ENCODE assay signal across 24 cellular contexts in genomic region chr4:76760214-76760613, GRCh38.
"Had no signal": no experiment of that assay in that cellular context is flagged by ENCODE, and none has a peak within 500 bp of the region (broad histone marks: within the 10 kb centered on the region; RNA-seq: fewer than 3 reads in every experiment).

No MANE protein-coding gene starts in this region.

- H3K4me3 Mint-ChIP-seq: memory B cell; natural killer cell; stimulated activated effector memory CD8-positive, alpha-beta T cell treated with anti-CD3 and anti-CD28 coated beads, Interleukin-12 subunit alpha, Interleukin-12 subunit beta, amount 100 ng/mL, for 72 hours had no signal

- H3K27ac Mint-ChIP-seq: memory B cell; natural killer cell; stimulated activated effector memory CD8-positive, alpha-beta T cell treated with anti-CD3 and anti-CD28 coated beads, Interleukin-12 subunit alpha, Interleukin-12 subunit beta, amount 100 ng/mL, for 72 hours had no signal

- DNase-seq: caudate nucleus; cerebellar nuclear complex; effector CD4-positive, alpha-beta T cell; foreskin melanocyte; head of caudate nucleus; kidney; natural killer cell; nucleus accumbens; sigmoid colon; stimulated activated CD4-positive, alpha-beta T cell treated with anti-CD3 and anti-CD28 coated beads, Interleukin-2, amount 100 ng/mL, for 24 hours; stimulated activated CD4-positive, alpha-beta T cell treated with anti-CD3 and anti-CD28 coated beads, Interleukin-4, amount 100 ng/mL, for 24 hours; stimulated activated naive CD4-positive, alpha-beta T cell treated with Interleukin-2 at 50 U/mL for 16 hours; substantia nigra; testis; tibial artery; upper lobe of left lung had no signal

- H3K36me3 Mint-ChIP-seq: memory B cell; natural killer cell; stimulated activated effector memory CD8-positive, alpha-beta T cell treated with anti-CD3 and anti-CD28 coated beads, Interleukin-12 subunit alpha, Interleukin-12 subunit beta, amount 100 ng/mL, for 72 hours had no signal

- H3K27me3 ChIP-seq: dorsolateral prefrontal cortex, esophagus muscularis mucosa, right atrium auricular region, sigmoid colon, testis, tibial artery, upper lobe of left lung had no signal

- H3K4me1 Mint-ChIP-seq: memory B cell; natural killer cell; stimulated activated effector memory CD8-positive, alpha-beta T cell treated with anti-CD3 and anti-CD28 coated beads, Interleukin-12 subunit alpha, Interleukin-12 subunit beta, amount 100 ng/mL, for 72 hours had no signal

- H3K4me3 ChIP-seq: dorsolateral prefrontal cortex, esophagus muscularis mucosa, lung, prostate gland, right atrium auricular region, sigmoid colon, testis, tibial artery, upper lobe of left lung had no signal

- H3K9me3 ChIP-seq: esophagus muscularis mucosa, prostate gland, right atrium auricular region, sigmoid colon, testis, tibial artery, upper lobe of left lung had no signal

- H3K4me1 ChIP-seq: prostate gland had no signal

- H3K27ac ChIP-seq: esophagus muscularis mucosa, prostate gland, right atrium auricular region, sigmoid colon, testis, tibial artery, upper lobe of left lung had no signal

- H3K36me3 ChIP-seq: prostate gland had no signal

- H3K9me3 Mint-ChIP-seq: memory B cell; natural killer cell; stimulated activated effector memory CD8-positive, alpha-beta T cell treated with anti-CD3 and anti-CD28 coated beads, Interleukin-12 subunit alpha, Interleukin-12 subunit beta, amount 100 ng/mL, for 72 hours had no signal

- ATAC-seq: left lobe of liver; stimulated activated effector memory CD8-positive, alpha-beta T cell treated with anti-CD3 and anti-CD28 coated beads, Interleukin-12 subunit alpha, Interleukin-12 subunit beta, amount 100 ng/mL, for 72 hours had no signal
